12 cellular contexts compared by ENCODE assay signal in the genomic region with DNA sequence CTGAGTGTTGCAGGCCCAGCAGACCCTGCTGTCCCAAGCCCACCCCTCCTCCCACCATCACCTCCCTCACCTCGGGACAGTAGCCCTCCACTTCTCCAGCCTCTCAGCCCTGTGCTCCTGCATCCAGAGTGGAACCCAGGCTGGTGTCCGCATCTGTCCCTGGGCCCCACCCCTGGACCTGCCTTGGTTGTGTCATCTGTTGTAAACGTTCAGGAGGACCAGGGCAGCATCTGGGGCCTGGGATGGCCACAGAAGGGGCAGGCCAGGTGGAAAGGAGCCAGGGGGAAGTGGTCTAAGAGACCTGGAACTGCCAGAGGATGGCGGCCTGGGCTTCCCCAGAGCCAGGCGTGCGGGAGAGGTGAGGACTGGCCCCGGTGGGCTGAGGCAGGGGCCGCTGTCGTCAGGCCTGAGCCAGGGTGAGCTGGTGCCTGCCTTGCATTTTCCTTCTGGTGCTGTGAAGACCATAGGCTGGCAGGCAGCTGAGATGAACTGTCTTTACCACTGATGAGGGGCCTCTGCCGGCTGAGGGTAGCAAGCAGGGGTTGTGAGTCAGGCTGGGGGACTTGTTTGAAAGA. TPM values are rescaled to one million over a fixed set of nuclear protein-coding genes. Genes with fewer than 3 reads are reported as not detected.
A peak's percentile ranks its signal among the peaks of the same experiment; 100 is the strongest.
DNase-seq lines count a peak whose midpoint lies in the region; ATAC-seq and TF ChIP-seq lines count a peak whose summit lies in the region.
"Had no signal": no experiment of that assay in that cellular context is flagged by ENCODE, and none has a peak within 500 bp of the region (broad histone marks: within the 10 kb centered on the region; RNA-seq: fewer than 3 reads in every experiment).

No MANE protein-coding gene starts in this region.

- ATAC-seq in upper lobe of right lung: no peak

- H3K9me3 Mint-ChIP-seq in MCF 10A (ENCODE audit: unreplicated experiment): no peaks in the 10 kb centered on the region
- H3K9me3 Mint-ChIP-seq: neural progenitor cell had no signal

- H3K4me3 Mint-ChIP-seq in MCF 10A (ENCODE audit: unreplicated experiment): no peak overlapping the region
- H3K4me3 Mint-ChIP-seq: neural progenitor cell had no signal

- DNase-seq in breast epithelium (ENCODE audit: low spot score in 2 of 2): no peak
- DNase-seq in MCF 10A (ENCODE audit: unreplicated experiment): no peak
- no peak for DNase-seq in esophagus squamous epithelium (lab: John Stamatoyannopoulos, UW)
- DNase-seq in posterior vena cava (ENCODE audit: low spot score): peak; percentile 70
- DNase-seq in upper lobe of right lung: no peak
- no peak for DNase-seq in middle frontal gyrus (ENCODE audit: extremely low spot score, low spot score)
- DNase-seq in DMS 273 (lab: John Stamatoyannopoulos, UW; ENCODE audit: unreplicated experiment): no peak
- DNase-seq in amygdala (lab: John Stamatoyannopoulos, UW): no peak
- DNase-seq: activated gamma-delta T cell treated with Interleukin-2 at 50 U/mL for 16 hours, NCI-H187, WERI-Rb-1 had no signal

- TF ChIP-seq POLR2A in breast epithelium (IDR thresholded peaks at IDR 0.05): no peak
- no peak for TF ChIP-seq POLR2A in esophagus squamous epithelium (IDR thresholded peaks at IDR 0.05)

- intact Hi-C loops in breast epithelium (cut with DNase I; ENCODE audit: low total_unique reads) (loop anchor here (10.0 kb wide), 1 partner anchor 84 kb away; no protein-coding TSS in a partner anchor), MCF 10A (cut with micrococcal nuclease) (no loop called here), esophagus squamous epithelium (cut with DNase I) (no loop called here), posterior vena cava (cut with DNase I) (no loop called here), upper lobe of right lung (cut with DNase I) (no loop called here)

- POLR2A ChIA-PET in MCF 10A (lab: Yijun Ruan, JAX): no interaction called here

- TF ChIP-seq CTCF in breast epithelium (IDR thresholded peaks at IDR 0.05) (no peak), MCF 10A (IDR thresholded peaks at IDR 0.05; ENCODE audit: unreplicated experiment) (no peak), esophagus squamous epithelium (IDR thresholded peaks at IDR 0.05) (no peak), upper lobe of right lung (IDR thresholded peaks at IDR 0.05) (no peak)

- H3K36me3 ChIP-seq in breast epithelium (no peaks in the 10 kb centered on the region), esophagus squamous epithelium (peaks cover 30 to 92% (median 32%) of the 10 kb centered on the region in 3 donors), upper lobe of right lung (peaks cover 65% of the 10 kb centered on the region)
- H3K36me3 ChIP-seq: neural progenitor cell had no signal

- BruUV-seq in MCF 10A (replicated peaks; lab: Mats Ljungman, UMichigan): no TSS peak

- H3K27ac ChIP-seq in breast epithelium (peak overlapping the region; percentile 38 to 92), esophagus squamous epithelium (peak overlapping the region; percentile 48 to 85 (median 75)), upper lobe of right lung (peak overlapping the region; percentile 8)
- H3K27ac ChIP-seq: neural progenitor cell, WERI-Rb-1 had no signal

- no peaks in the 10 kb centered on the region for H3K4me1 ChIP-seq in breast epithelium
- peaks cover 11 to 25% (median 14%) of the 10 kb centered on the region in 3 donors for H3K4me1 ChIP-seq in esophagus squamous epithelium
- peaks cover 12% of the 10 kb centered on the region for H3K4me1 ChIP-seq in upper lobe of right lung

- no peak overlapping the region for H3K4me3 ChIP-seq in breast epithelium
- no peak overlapping the region for H3K4me3 ChIP-seq in esophagus squamous epithelium
- no peak overlapping the region for H3K4me3 ChIP-seq in upper lobe of right lung
- H3K4me3 ChIP-seq: neural progenitor cell had no signal

- peaks cover 40% of the 10 kb centered on the region for H3K36me3 Mint-ChIP-seq in MCF 10A (ENCODE audit: insufficient read depth, unreplicated experiment)

- no peaks in the 10 kb centered on the region for H3K27me3 Mint-ChIP-seq in MCF 10A (ENCODE audit: insufficient read depth, unreplicated experiment)

- no peaks in the 10 kb centered on the region for H3K4me1 Mint-ChIP-seq in MCF 10A (ENCODE audit: insufficient read depth, unreplicated experiment)

- H3K27ac Mint-ChIP-seq in MCF 10A (ENCODE audit: low read depth, unreplicated experiment): no peak overlapping the region
- H3K27ac Mint-ChIP-seq: neural progenitor cell had no signal

- H3K9me3 ChIP-seq in breast epithelium (no peaks in the 10 kb centered on the region), esophagus squamous epithelium (no peaks in the 10 kb centered on the region), upper lobe of right lung (no peaks in the 10 kb centered on the region)

- CTCF ChIA-PET in MCF 10A (lab: Yijun Ruan, JAX): no interaction called here

- H3K27me3 ChIP-seq in breast epithelium: no peaks in the 10 kb centered on the region
- H3K27me3 ChIP-seq in esophagus squamous epithelium: no peaks in the 10 kb centered on the region
- no peaks in the 10 kb centered on the region for H3K27me3 ChIP-seq in upper lobe of right lung
- H3K27me3 ChIP-seq: neural progenitor cell had no signal

- WGBS in esophagus squamous epithelium, 2 donors: 82 to 89% methylated on average over 5 to 10 of the region's 10 CpGs

RNA-seq across cellular contexts. Expression of a gene that starts 26.1 kb away (rescaled TPM):
- 1 to 10 TPM; 1.9 to 9.4 (median 3.9) TPM for total RNA-seq in breast epithelium
- not detected in 2 replicates for total RNA-seq in MCF 10A (2022)
- total RNA-seq in esophagus squamous epithelium: 1 to 10 TPM in 1 of 4 donors, under 1 TPM in 3; 0.08 to 1.3 (median 0.62) TPM
- total RNA-seq in posterior vena cava: 1 to 10 TPM; 2.3 to 3.2 TPM
- 34.8 TPM for total RNA-seq in upper lobe of right lung

RNA-seq across cellular contexts. Expression of a gene that starts 31.1 kb away (rescaled TPM):
- total RNA-seq in breast epithelium (10 to 100 TPM; 15.4 to 17.9 (median 16.0) TPM), MCF 10A (2022) (17.7 and 20.0 TPM in 2 replicates), esophagus squamous epithelium (10 to 100 TPM in 3 of 4 donors, 1 to 10 TPM in 1; 7.8 to 15.3 (median 14.5) TPM), posterior vena cava (10 to 100 TPM; 20.0 to 20.7 TPM), upper lobe of right lung (31.0 TPM)

Comparison
In these comparisons a context has a peak if more than half of its experiments do, and no peak if none do; other contexts are left out.
1. H3K27ac ChIP-seq: peak in every context shown above with its lines; median percentile 75 in esophagus squamous epithelium; 65 in breast epithelium; 8 in upper lobe of right lung.